In the genomic region with DNA sequence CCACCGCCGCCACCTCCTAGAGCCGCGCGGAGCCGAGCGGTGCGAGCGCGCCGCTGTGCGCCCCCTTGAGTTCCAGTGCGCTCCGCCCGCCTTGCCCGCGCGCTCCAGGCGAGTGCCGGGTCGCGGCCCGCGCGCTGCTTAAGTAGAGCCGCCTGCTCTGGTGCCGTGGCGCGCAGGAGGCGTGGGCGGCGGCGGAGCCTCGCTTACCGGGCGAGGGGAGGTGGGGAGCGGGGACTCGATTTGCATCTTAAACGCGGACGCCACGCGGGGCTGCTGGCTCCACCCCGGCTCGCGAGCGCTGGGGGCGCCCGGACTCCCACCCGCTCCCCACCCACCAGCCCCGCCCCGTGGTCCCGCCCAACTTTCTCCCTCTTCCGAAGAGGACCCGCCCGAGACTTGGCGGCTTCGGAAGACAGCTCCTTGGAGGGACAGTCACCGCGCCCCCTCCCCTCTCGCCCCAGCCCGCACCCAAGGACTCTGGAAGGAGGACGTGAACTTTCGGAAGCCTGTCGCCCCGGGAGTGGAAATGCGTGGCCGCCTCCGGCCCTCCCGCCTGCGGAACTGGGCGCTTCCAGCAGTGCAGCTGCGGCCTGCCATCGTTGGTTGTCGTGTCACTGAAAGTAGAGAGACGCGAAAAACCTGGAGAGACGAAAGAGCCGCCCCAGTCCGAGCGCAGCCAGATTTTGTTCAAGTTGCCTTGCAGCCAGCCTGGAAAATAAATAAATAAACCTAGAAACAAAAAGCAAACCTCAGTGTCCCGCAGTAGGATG, we compare ENCODE assay signal across 8 cellular contexts. TPM values are rescaled to one million over a fixed set of nuclear protein-coding genes. Genes with fewer than 3 reads are reported as not detected.
DNase-seq lines count a peak whose midpoint lies in the region; ATAC-seq lines count a peak whose summit lies in the region.

Gene KCTD12 (minus strand): TSS at position 114 of the 770 bp plus-strand sequence. CDS start 257 bp downstream, outside the sequence.

- H3K9me3 ChIP-seq in HUES6 (ENCODE audit: control insufficient read depth, insufficient read depth, low read depth, low read length) (no peaks in the 10 kb centered on the region), SJCRH30 (replicated peaks) (no peaks in the 10 kb centered on the region)

- peaks cover 83% of the 10 kb centered on the region for H3K27me3 ChIP-seq in HUES6 (ENCODE audit: control insufficient read depth, insufficient read depth, low read length)
- H3K27me3 ChIP-seq in SJCRH30: no peaks in the 10 kb centered on the region

- H3K4me1 ChIP-seq in HUES6 (ENCODE audit: control insufficient read depth, insufficient read depth, low read length): peaks cover 5% of the 10 kb centered on the region
- no peaks in the 10 kb centered on the region for H3K4me1 ChIP-seq in SJCRH30

- DNase-seq in DMS153 (lab: John Stamatoyannopoulos, UW) (peak; percentile 68), SJCRH30 (peak; percentile 69 to 77), globus pallidus (ENCODE audit: low spot score) (peak; percentile 76), occipital lobe (lab: John Stamatoyannopoulos, UW) (peak; percentile 70), superior temporal gyrus (ENCODE audit: extremely low spot score) (peak; percentile 49)
- peak; percentile 84 for DNase-seq in activated naive CD4-positive, alpha-beta T cell treated with anti-CD3 and anti-CD28 coated beads, Interleukin-2, amount 50 U/mL, for 16 hours

- H3K27ac ChIP-seq in HUES6 (ENCODE audit: low read depth, low read length) (no peak within 1 kb of the TSS), SJCRH30 (peak within 1 kb of the TSS; percentile 36)

- H3K36me3 ChIP-seq in HUES6 (ENCODE audit: control insufficient read depth, insufficient read depth, low read length) (no peaks in the 10 kb centered on the region), SJCRH30 (no peaks in the 10 kb centered on the region)

- peak; percentile 65 for ATAC-seq in GM21381 (IDR thresholded peaks at IDR 0.05; ENCODE audit: unreplicated experiment)

- peak within 1 kb of the TSS; percentile 50 for H3K9ac ChIP-seq in HUES6 (ENCODE audit: low read length)

- H3K4me3 ChIP-seq in HUES6 (ENCODE audit: low read depth, low read length) (peak within 1 kb of the TSS; percentile 72), SJCRH30 (peak within 1 kb of the TSS; percentile 75)

RNA-seq across cellular contexts. Expression of gene KCTD12, which starts in this region (rescaled TPM):
- total RNA-seq in SJCRH30 (2014; rRNA removed; shearing (Covaris generic)): 3.2 and 3.5 TPM in 2 replicates
- total RNA-seq in occipital lobe: 170 TPM

Comparison
In these comparisons a context has a peak if more than half of its experiments do, and no peak if none do; other contexts are left out.
1. RNA of gene KCTD12 (total RNA-seq): 170 TPM in occipital lobe (single experiment); 3.2 to 3.5 TPM in SJCRH30; every median in the first group is over 10 times any median in the second.
2. Peak in every context shown above with its lines, with median percentiles within 50 percentile points of each other: DNase-seq.